1 cellular context compared by ENCODE assay signal in genomic region chr2:219314804-219315468, GRCh38.
TF ChIP-seq lines count a peak whose summit lies in the region.

No MANE protein-coding gene starts in this region.

TF ChIP-seq in K562, 482 proteins besides CTCF, POLR2A, EP300 and RAD21 (continued from another document):
- TF ChIP-seq ZNF592 (IDR thresholded peaks at IDR 0.05) (no peak), PHTF2 (CRISPR knock-in tag; IDR thresholded peaks at IDR 0.05) (no peak), SP2 (IDR thresholded peaks at IDR 0.05; ENCODE audit: extremely low read depth, low read depth, low read length, poor library complexity, severe bottlenecking) (no peak), HNRNPLL (IDR thresholded peaks at IDR 0.05; ENCODE audit: low read depth, low read length, poor library complexity, severe bottlenecking) (no peak), REST (CRISPR knock-in tag; IDR thresholded peaks at IDR 0.05; ENCODE audit: low read depth) (no peak), ZBTB33 (CRISPR knock-in tag; IDR thresholded peaks at IDR 0.05) (no peak), ZNF316 (IDR thresholded peaks at IDR 0.05) (peak; percentile 59; the same call in 1 of the 2 replicates), HES1 (IDR thresholded peaks at IDR 0.05; ENCODE audit: low read depth) (no peak), RBM17 (IDR thresholded peaks at IDR 0.05; ENCODE audit: borderline replicate concordance, low read depth, low read length) (no peak)
